22 cellular contexts compared by ENCODE assay signal in the genomic region with DNA sequence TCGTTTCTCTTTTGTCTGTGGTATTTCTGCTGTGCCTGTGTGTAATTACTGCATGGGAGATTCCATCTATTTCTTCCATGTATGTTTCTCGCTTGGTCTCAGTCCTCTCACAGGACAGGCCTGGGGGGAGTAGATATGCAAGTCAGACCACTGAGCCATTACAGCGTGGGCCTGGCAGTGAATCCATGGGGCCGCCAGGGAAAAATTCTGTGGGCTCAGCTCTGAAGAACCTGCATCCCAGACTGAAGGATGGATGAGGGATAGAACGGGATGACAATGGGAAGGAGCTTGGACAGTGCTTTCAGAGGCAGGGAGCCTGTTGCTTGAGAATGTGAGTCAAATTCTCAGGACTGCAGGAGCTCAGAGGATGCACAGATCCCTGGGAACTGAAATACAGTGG. TPM values are rescaled to one million over a fixed set of nuclear protein-coding genes. Genes with fewer than 3 reads are reported as not detected.
DNase-seq lines count a peak whose midpoint lies in the region; ATAC-seq and TF ChIP-seq lines count a peak whose summit lies in the region.
"Had no signal": no experiment of that assay in that cellular context is flagged by ENCODE, and none has a peak within 500 bp of the region (broad histone marks: within the 10 kb centered on the region; RNA-seq: fewer than 3 reads in every experiment).

No MANE protein-coding gene starts in this region.

- no TSS peak for BruUV-seq in MCF 10A (replicated peaks; lab: Mats Ljungman, UMichigan)

- no peaks in the 10 kb centered on the region for H3K9me3 Mint-ChIP-seq in activated CD4-positive, alpha-beta memory T cell treated with anti-CD3 and anti-CD28 coated beads for 36 hours
- no peaks in the 10 kb centered on the region for H3K9me3 Mint-ChIP-seq in MCF 10A (ENCODE audit: unreplicated experiment)
- H3K9me3 Mint-ChIP-seq: CD14-positive monocyte; CD4-positive, alpha-beta T cell had no signal

- intact Hi-C loops in upper lobe of right lung (cut with DNase I) (no loop called here), MCF 10A (cut with micrococcal nuclease) (no loop called here)
- intact Hi-C loops in activated CD4-positive, alpha-beta memory T cell treated with anti-CD3 and anti-CD28 coated beads for 36 hours (cut with micrococcal nuclease): no loop called here

- CTCF ChIA-PET in activated CD4-positive, alpha-beta memory T cell treated with anti-CD3 and anti-CD28 coated beads for 36 hours (lab: Charles Lee): no interaction called here
- CTCF ChIA-PET in MCF 10A (lab: Yijun Ruan, JAX): interaction anchor here (0.6 to 2.2 kb wide), 2 partner anchors 17 to 50 kb away, joined by 3 to 7 read pairs; no protein-coding TSS in a partner anchor

- TF ChIP-seq CTCF in osteoblast (IDR thresholded peaks at IDR 0.05; ENCODE audit: extremely low read depth, low read depth, low read length): no peak
- no peak for TF ChIP-seq CTCF in upper lobe of right lung (IDR thresholded peaks at IDR 0.05)
- no peak for TF ChIP-seq CTCF in MCF 10A (IDR thresholded peaks at IDR 0.05; ENCODE audit: unreplicated experiment)

- H3K4me3 ChIP-seq in osteoblast (ENCODE audit: insufficient read depth, low read length): no peak overlapping the region
- H3K4me3 ChIP-seq in upper lobe of right lung: no peak overlapping the region
- H3K4me3 ChIP-seq: BLaER1 treated with 17β-estradiol and CSF1 and Interleukin-3, amounts not matched to agents 10 nM and 100 nM; HAP-1 had no signal

- no peaks in the 10 kb centered on the region for H3K79me2 ChIP-seq in osteoblast (ENCODE audit: insufficient read depth, low read length)

- H3K27me3 Mint-ChIP-seq in activated CD4-positive, alpha-beta memory T cell treated with anti-CD3 and anti-CD28 coated beads for 36 hours: peaks cover 2% of the 10 kb centered on the region
- no peaks in the 10 kb centered on the region for H3K27me3 Mint-ChIP-seq in MCF 10A (ENCODE audit: insufficient read depth, unreplicated experiment)
- H3K27me3 Mint-ChIP-seq: CD4-positive, alpha-beta T cell had no signal

- H4K20me1 ChIP-seq in osteoblast (ENCODE audit: insufficient read depth, low read length): no peaks in the 10 kb centered on the region

- no peak overlapping the region for H3K4me2 ChIP-seq in osteoblast (ENCODE audit: insufficient read depth, low read length)
- H3K4me2 ChIP-seq: BLaER1 treated with 17β-estradiol and CSF1 and Interleukin-3, amounts not matched to agents 10 nM and 100 nM had no signal

- no peak overlapping the region for H2AFZ ChIP-seq in osteoblast (ENCODE audit: low read length)

- H3K36me3 ChIP-seq in osteoblast (ENCODE audit: insufficient read depth, low read length) (no peaks in the 10 kb centered on the region), upper lobe of right lung (no peaks in the 10 kb centered on the region)
- H3K36me3 ChIP-seq: BE2C; BLaER1 treated with 17β-estradiol and CSF1 and Interleukin-3, amounts not matched to agents 10 nM and 100 nM; HAP-1 had no signal

- no peaks in the 10 kb centered on the region for H3K4me1 Mint-ChIP-seq in activated CD4-positive, alpha-beta memory T cell treated with anti-CD3 and anti-CD28 coated beads for 36 hours (ENCODE audit: low read depth)
- peaks cover 28% of the 10 kb centered on the region for H3K4me1 Mint-ChIP-seq in MCF 10A (ENCODE audit: insufficient read depth, unreplicated experiment)
- H3K4me1 Mint-ChIP-seq: CD14-positive monocyte had no signal

- POLR2A ChIA-PET in activated CD4-positive, alpha-beta memory T cell treated with anti-CD3 and anti-CD28 coated beads for 36 hours (lab: Charles Lee): no interaction called here
- POLR2A ChIA-PET in MCF 10A (lab: Yijun Ruan, JAX): interaction anchor here (0.6 kb wide), 1 partner anchor 30 kb away, joined by 3 read pairs; no protein-coding TSS in a partner anchor

- no peaks in the 10 kb centered on the region for H3K36me3 Mint-ChIP-seq in activated CD4-positive, alpha-beta memory T cell treated with anti-CD3 and anti-CD28 coated beads for 36 hours
- no peaks in the 10 kb centered on the region for H3K36me3 Mint-ChIP-seq in MCF 10A (ENCODE audit: insufficient read depth, unreplicated experiment)
- H3K36me3 Mint-ChIP-seq: CD14-positive monocyte had no signal

- H3K27ac ChIP-seq in osteoblast (ENCODE audit: low read depth, low read length) (no peak overlapping the region), upper lobe of right lung (no peak overlapping the region)
- H3K27ac ChIP-seq: 22Rv1; BLaER1 treated with 17β-estradiol and CSF1 and Interleukin-3, amounts not matched to agents 10 nM and 100 nM had no signal

- H3K4me3 Mint-ChIP-seq in activated CD4-positive, alpha-beta memory T cell treated with anti-CD3 and anti-CD28 coated beads for 36 hours: no peak overlapping the region
- no peak overlapping the region for H3K4me3 Mint-ChIP-seq in MCF 10A (ENCODE audit: unreplicated experiment)
- H3K4me3 Mint-ChIP-seq: CD14-positive monocyte; CD4-positive, alpha-beta T cell had no signal

- H3K27me3 ChIP-seq in osteoblast (ENCODE audit: insufficient read depth, low read length): peaks cover 40% of the 10 kb centered on the region
- H3K27me3 ChIP-seq in upper lobe of right lung: no peaks in the 10 kb centered on the region
- H3K27me3 ChIP-seq: BE2C; BLaER1 treated with 17β-estradiol and CSF1 and Interleukin-3, amounts not matched to agents 10 nM and 100 nM had no signal

- no peak overlapping the region for H3K27ac Mint-ChIP-seq in activated CD4-positive, alpha-beta memory T cell treated with anti-CD3 and anti-CD28 coated beads for 36 hours
- H3K27ac Mint-ChIP-seq in MCF 10A (ENCODE audit: low read depth, unreplicated experiment): no peak overlapping the region
- H3K27ac Mint-ChIP-seq: CD14-positive monocyte; CD4-positive, alpha-beta T cell had no signal

- ATAC-seq in upper lobe of right lung: no peak

- DNase-seq in AG20443 (ENCODE audit: low spot score) (peak; percentile 3), iPS-NIHi7 (ENCODE audit: extremely low spot score) (peak; percentile 3), osteoblast (ENCODE audit: insufficient read length, low spot score, missing footprints) (peak; percentile 26), upper lobe of right lung (peak; percentile 20), MCF 10A (ENCODE audit: unreplicated experiment) (no peak), NCI-H1105 treated with DMSO at 0.1 percent for 48 hours (lab: John Stamatoyannopoulos, UW) (no peak)
- no peak for DNase-seq in activated CD4-positive, alpha-beta memory T cell treated with anti-CD3 and anti-CD28 coated beads for 36 hours
- DNase-seq: AML-193; BE2C; Calu3; CD4-positive, alpha-beta T cell; COR-L47; DMS53; DMS79 treated with DMSO at 0.1 percent for 48 hours; GF-D8; GOT3 had no signal

- H3K4me1 ChIP-seq in osteoblast (ENCODE audit: insufficient read depth, low read length) (no peaks in the 10 kb centered on the region), upper lobe of right lung (peaks cover 10% of the 10 kb centered on the region)
- H3K4me1 ChIP-seq: BE2C, HAP-1 had no signal

- H3K9me3 ChIP-seq in osteoblast (ENCODE audit: low read depth, low read length) (no peaks in the 10 kb centered on the region), upper lobe of right lung (no peaks in the 10 kb centered on the region)
- H3K9me3 ChIP-seq: BE2C; BLaER1 treated with 17β-estradiol and CSF1 and Interleukin-3, amounts not matched to agents 10 nM and 100 nM; HAP-1 had no signal

RNA-seq across cellular contexts. Expression of a gene that starts 24.8 kb away (rescaled TPM):
- total RNA-seq in osteoblast (not detected in 2 replicates), upper lobe of right lung (27.4 TPM), MCF 10A (2022) (0.42 and 0.93 TPM in 2 replicates)
- not detected for total RNA-seq in activated CD4-positive, alpha-beta memory T cell treated with anti-CD3 and anti-CD28 coated beads for 36 hours
- total RNA-seq: CD4-positive, alpha-beta T cell; Daoy; G401 had no signal

RNA-seq across cellular contexts. Expression of a gene that starts 54.6 kb away (rescaled TPM):
- 2.4 and 2.5 TPM in 2 replicates for total RNA-seq in osteoblast
- total RNA-seq in upper lobe of right lung: 3.3 TPM
- total RNA-seq in activated CD4-positive, alpha-beta memory T cell treated with anti-CD3 and anti-CD28 coated beads for 36 hours: 1 to 10 TPM; 2.5 TPM
- total RNA-seq in MCF 10A (2022): 3.8 and 5.0 TPM in 2 replicates

RNA-seq across cellular contexts. Expression of a gene that starts 54.8 kb away (rescaled TPM):
- 59.0 and 60.1 TPM in 2 replicates for total RNA-seq in osteoblast
- total RNA-seq in upper lobe of right lung: 82.5 TPM
- 10 to 100 TPM; 18.3 to 20.2 TPM for total RNA-seq in activated CD4-positive, alpha-beta memory T cell treated with anti-CD3 and anti-CD28 coated beads for 36 hours
- total RNA-seq in MCF 10A (2022): 29.7 and 40.8 TPM in 2 replicates

RNA-seq across cellular contexts. Expression of a gene that starts 58.2 kb away (rescaled TPM):
- total RNA-seq in osteoblast (1,919 and 2,299 TPM in 2 replicates), upper lobe of right lung (426 TPM), MCF 10A (2022) (612 and 828 TPM in 2 replicates)
- total RNA-seq in activated CD4-positive, alpha-beta memory T cell treated with anti-CD3 and anti-CD28 coated beads for 36 hours: 1,000 to 10,000 TPM; 2,032 to 2,053 TPM

Comparison
In these comparisons a context has a peak if more than half of its experiments do, and no peak if none do; other contexts are left out.
1. DNase-seq: peak in AG20443 (single experiment), iPS-NIHi7 (single experiment), osteoblast (single experiment) and upper lobe of right lung (single experiment); none in activated CD4-positive, alpha-beta memory T cell treated with anti-CD3 and anti-CD28 coated beads for 36 hours (single experiment), MCF 10A (single experiment) and NCI-H1105 treated with DMSO at 0.1 percent for 48 hours (single experiment).
2. RNA of a gene that starts 24.8 kb away (total RNA-seq): 27.4 TPM in upper lobe of right lung (single experiment); 0.42 to 0.93 TPM in MCF 10A, not detected in osteoblast and not detected in activated CD4-positive, alpha-beta memory T cell treated with anti-CD3 and anti-CD28 coated beads for 36 hours; every median in the first group is over 10 times any median in the second.